ENCODE assay signal across 8 cellular contexts in genomic region chr11:45771942-45772522, GRCh38. TPM values are rescaled to one million over a fixed set of nuclear protein-coding genes. Genes with fewer than 3 reads are reported as not detected.
A peak's percentile ranks its signal among the peaks of the same experiment; 100 is the strongest.
DNase-seq lines count a peak whose midpoint lies in the region; ATAC-seq and TF ChIP-seq lines count a peak whose summit lies in the region.

No MANE protein-coding gene starts in this region.

- H3K27me3 ChIP-seq in SU-DHL-6 (ENCODE audit: low read length) (no peaks in the 10 kb centered on the region), upper lobe of left lung (no peaks in the 10 kb centered on the region)

- H3K9me2 ChIP-seq in SU-DHL-6 (replicated peaks; ENCODE audit: insufficient read depth, low read length) = no peaks in the 10 kb centered on the region

- TF ChIP-seq EP300 in upper lobe of left lung (IDR thresholded peaks at IDR 0.05) = no peak

- no peaks in the 10 kb centered on the region for H3F3A ChIP-seq in SU-DHL-6 (ENCODE audit: insufficient read depth)

- no peaks in the 10 kb centered on the region for H3K79me2 ChIP-seq in SU-DHL-6 (ENCODE audit: insufficient read depth, low read length)

- 10% methylated on average over 18 to 21 of the region's 21 CpGs for WGBS in upper lobe of left lung, 2 donors

- no peak overlapping the region for H3K27ac ChIP-seq in SU-DHL-6 (ENCODE audit: low read depth, low read length)
- H3K27ac ChIP-seq in upper lobe of left lung = peak overlapping the region; percentile 61 to 81 (median 71)

- intact Hi-C loops in left cardiac atrium (cut with DNase I) (loop anchor here (1.0 to 10.0 kb wide), 6 partner anchors 107 to 431 kb away; partner anchors contain the start of gene CHST1 (in 1 of the 2)), posterior vena cava (cut with DNase I) (loop anchor here in 1 of 2 donors (10.0 kb wide), 1 partner anchor 397 kb away; no protein-coding TSS in a partner anchor)

- H3K36me3 Mint-ChIP-seq in HFFc6 (ENCODE audit: low read depth) = no peaks in the 10 kb centered on the region

- H3K36me3 ChIP-seq in SU-DHL-6 (ENCODE audit: low read length) (no peaks in the 10 kb centered on the region), upper lobe of left lung (no peaks in the 10 kb centered on the region)

- peak overlapping the region; percentile 96 for H2AFZ ChIP-seq in SU-DHL-6 (ENCODE audit: low read depth, low read length, severe bottlenecking)

- no peaks in the 10 kb centered on the region for H3K9me3 Mint-ChIP-seq in HFFc6

- no peaks in the 10 kb centered on the region for H4K20me1 ChIP-seq in SU-DHL-6 (ENCODE audit: low read depth, low read length)

- TF ChIP-seq POLR2A in NB4 (IDR thresholded peaks at IDR 0.05; ENCODE audit: extremely low read depth, insufficient read length) = no peak
- peak in 1 of 4 donors; percentile 24 for TF ChIP-seq POLR2A in upper lobe of left lung (IDR thresholded peaks at IDR 0.05)

- TF ChIP-seq CTCF in HFFc6 (IDR thresholded peaks at IDR 0.05) (peak; percentile 85), NB4 (IDR thresholded peaks at IDR 0.05; ENCODE audit: low read depth, low read length) (peak; percentile 77), SU-DHL-6 (IDR thresholded peaks at IDR 0.05; ENCODE audit: insufficient read depth, low read length, poor library complexity, severe bottlenecking) (peak; percentile 91), upper lobe of left lung (IDR thresholded peaks at IDR 0.05) (peak; percentile 87 to 98 (median 92))

- peak; percentile 34 for DNase-seq in GM04504 (ENCODE audit: low read depth)
- DNase-seq in HFFc6 = peak; percentile 62
- peak; percentile 81 for DNase-seq in NB4 (ENCODE audit: low read depth)
- DNase-seq in activated naive CD8-positive, alpha-beta T cell treated with anti-CD3 and anti-CD28 coated beads, Interleukin-2, amount 50 U/mL, for 16 hours (ENCODE audit: low read depth, low spot score) = peak; percentile 72
- peak; percentile 90 for DNase-seq in left cardiac atrium
- DNase-seq in posterior vena cava (ENCODE audit: low spot score) = peak; percentile 95
- peak; percentile 89 to 97 for DNase-seq in upper lobe of left lung

- H3K27ac Mint-ChIP-seq in HFFc6 = peak overlapping the region; percentile 30

- H3K9me3 ChIP-seq in SU-DHL-6 (ENCODE audit: insufficient read depth, low read length) = no peaks in the 10 kb centered on the region
- H3K9me3 ChIP-seq in upper lobe of left lung = no peaks in the 10 kb centered on the region

- peak overlapping the region; percentile 91 for H3K4me3 Mint-ChIP-seq in HFFc6

- peaks cover 44% of the 10 kb centered on the region for H3K27me3 Mint-ChIP-seq in HFFc6 (ENCODE audit: insufficient read depth)

- ATAC-seq in left cardiac atrium = peak; percentile 96 to 97
- ATAC-seq in upper lobe of left lung (ENCODE audit: low FRiP score in 2 of 2) = peak; percentile 96

- peak overlapping the region; percentile 68 for H3K4me2 ChIP-seq in SU-DHL-6 (ENCODE audit: low read depth, low read length, poor library complexity, severe bottlenecking)

- peaks cover 2 to 19% (median 9%) of the 10 kb centered on the region in 4 donors for H3K4me1 ChIP-seq in upper lobe of left lung

- peaks cover 9% of the 10 kb centered on the region for H3K4me1 Mint-ChIP-seq in HFFc6 (ENCODE audit: low read depth)

- H3K4me3 ChIP-seq in NB4 (ENCODE audit: low read depth, low read length) (peak overlapping the region; percentile 56), SU-DHL-6 (ENCODE audit: insufficient read depth, low read length, poor library complexity, severe bottlenecking) (peak overlapping the region; percentile 44), upper lobe of left lung (peak overlapping the region; percentile 54 to 64 (median 62))

- H3K9ac ChIP-seq in SU-DHL-6 (ENCODE audit: low read length) = peak overlapping the region; percentile 30; the same call in 1 of the 2 replicates

RNA-seq across cellular contexts. Expression of gene SLC35C1, which starts 32.9 kb away (rescaled TPM):
- 10 to 100 TPM; 24.2 to 29.6 (median 27.4) TPM for total RNA-seq in HFFc6 (2021; fragmentation: NEBNext Ultra II Directional; extraction: Animal tissue kit (Norgen Biotek cat#: 25700))
- total RNA-seq in left cardiac atrium (10 to 100 TPM; 12.4 to 13.3 TPM), posterior vena cava (10 to 100 TPM; 13.4 to 13.6 TPM), upper lobe of left lung (10 to 100 TPM; 18.3 to 50.9 (median 24.0) TPM)

Comparison
In these comparisons a context has a peak if more than half of its experiments do, and no peak if none do; other contexts are left out.
1. DNase-seq: peak in every context shown above with its lines; median percentile 95 in posterior vena cava; 93 in upper lobe of left lung; 90 in left cardiac atrium; 81 in NB4; 72 in activated naive CD8-positive, alpha-beta T cell treated with anti-CD3 and anti-CD28 coated beads, Interleukin-2, amount 50 U/mL, for 16 hours; 62 in HFFc6; 34 in GM04504.